ENCODE assay signal across 8 cellular contexts in genomic region chr19:12997225-12997966, GRCh38. TPM values are rescaled to one million over a fixed set of nuclear protein-coding genes. Genes with fewer than 3 reads are reported as not detected.
DNase-seq lines count a peak whose midpoint lies in the region; ATAC-seq, FAIRE-seq and TF ChIP-seq lines count a peak whose summit lies in the region.

No MANE protein-coding gene starts in this region.

- no peak overlapping the region for H3K27ac Mint-ChIP-seq in CD14-positive monocyte

- TF ChIP-seq CTCF in CD14-positive monocyte (IDR thresholded peaks at IDR 0.05): no peak
- no peak for TF ChIP-seq CTCF in esophagus muscularis mucosa (IDR thresholded peaks at IDR 0.05)
- no peak for TF ChIP-seq CTCF in D721Med (IDR thresholded peaks at IDR 0.05; ENCODE audit: insufficient read depth, missing control alignments)

- 78% methylated on average over 7 of the region's 22 CpGs for WGBS in esophagus muscularis mucosa

- peak overlapping the region; percentile 3 for H3K9ac ChIP-seq in rectal smooth muscle tissue (ENCODE audit: low read length)

- peaks cover 0 to 20% of the 10 kb centered on the region in 2 donors for H3K36me3 Mint-ChIP-seq in CD14-positive monocyte

- H3K9me3 ChIP-seq in SJSA1 (replicated peaks): no peaks in the 10 kb centered on the region; the same call in 1 of the 2 replicates
- no peaks in the 10 kb centered on the region for H3K9me3 ChIP-seq in esophagus muscularis mucosa

- FAIRE-seq in D721Med (lab: Jason Lieb, UNC): no peak

- peaks cover 28 to 42% (median 40%) of the 10 kb centered on the region in 3 donors for H3K27me3 Mint-ChIP-seq in CD14-positive monocyte (ENCODE audit: low read depth in 3 of 3)

- intact Hi-C loops in CD14-positive monocyte (cut with micrococcal nuclease): no loop called here
- intact Hi-C loops in esophagus muscularis mucosa (cut with DNase I): loop anchor here (2.0 kb wide), 1 partner anchor 25 kb away; no protein-coding TSS in a partner anchor

- H3K4me3 ChIP-seq in SJSA1: peak overlapping the region; percentile 72; the same call in 1 of the 2 replicates
- H3K4me3 ChIP-seq in esophagus muscularis mucosa: peak overlapping the region; percentile 74 to 92 (median 78)
- peak overlapping the region; percentile 91 for H3K4me3 ChIP-seq in rectal smooth muscle tissue (ENCODE audit: low read length)

- H3K4me1 ChIP-seq in SJSA1 (replicated peaks) (peaks cover 20% of the 10 kb centered on the region), esophagus muscularis mucosa (peaks cover 36 to 69% (median 66%) of the 10 kb centered on the region in 4 donors), rectal smooth muscle tissue (ENCODE audit: control insufficient read depth, insufficient read depth, low read length) (peaks cover 38% of the 10 kb centered on the region)

- no peak for ATAC-seq in HG03095 (IDR thresholded peaks at IDR 0.05; ENCODE audit: unreplicated experiment)

- H3K27ac ChIP-seq in SJSA1 (no peak overlapping the region), esophagus muscularis mucosa (replicated peaks in 1 of 4) (peak overlapping the region; percentile 88 to 98 (median 97)), rectal smooth muscle tissue (ENCODE audit: low read depth, low read length) (peak overlapping the region; percentile 92)

- H3K36me3 ChIP-seq in SJSA1 (peaks cover 6% of the 10 kb centered on the region), esophagus muscularis mucosa (peaks cover 0 to 14% (median 10%) of the 10 kb centered on the region in 4 donors), rectal smooth muscle tissue (ENCODE audit: control insufficient read depth, insufficient read depth, low read length) (peaks cover 8% of the 10 kb centered on the region)

- no peaks in the 10 kb centered on the region for H3K27me3 ChIP-seq in SJSA1 (replicated peaks)
- H3K27me3 ChIP-seq in esophagus muscularis mucosa: no peaks in the 10 kb centered on the region
- peaks cover 3% of the 10 kb centered on the region for H3K27me3 ChIP-seq in rectal smooth muscle tissue (ENCODE audit: control insufficient read depth, insufficient read depth, low read length)

- DNase-seq in CD14-positive monocyte (ENCODE audit: low spot score): no peak
- DNase-seq in SJSA1 (ENCODE audit: low read depth in 1 of 2, low spot score in 2 of 2): no peak
- no peak for DNase-seq in esophagus muscularis mucosa (ENCODE audit: extremely low spot score)
- no peak for DNase-seq in D721Med (ENCODE audit: insufficient read length, low spot score)
- DNase-seq in dedifferentiated amniotic fluid mesenchymal stem cell (ENCODE audit: extremely low spot score): no peak
- DNase-seq in cortex of kidney (lab: John Stamatoyannopoulos, UW): no peak

- TF ChIP-seq EP300 in esophagus muscularis mucosa (IDR thresholded peaks at IDR 0.05): no peak

- TF ChIP-seq POLR2A in esophagus muscularis mucosa (IDR thresholded peaks at IDR 0.05; ENCODE audit: low read depth): no peak

- H3K9me3 Mint-ChIP-seq in CD14-positive monocyte: peaks cover 0 to 6% (median 2%) of the 10 kb centered on the region in 7 donors

- peaks cover 11% of the 10 kb centered on the region for H3K4me1 Mint-ChIP-seq in CD14-positive monocyte

- H3K4me3 Mint-ChIP-seq in CD14-positive monocyte: peak overlapping the region; percentile 67 to 73

RNA-seq across cellular contexts. Expression of gene NFIX, which starts 2.1 kb away (rescaled TPM):
- under 1 TPM; 0.25 to 0.90 TPM for polyA plus RNA-seq in CD14-positive monocyte
- total RNA-seq in SJSA1 (2014; rRNA removed; shearing (Covaris generic)): 9.4 and 10.9 TPM in 2 replicates
- 100 to 1,000 TPM in 1 of 4 donors, 10 to 100 TPM in 3; 56.0 to 154 (median 79.4) TPM for total RNA-seq in esophagus muscularis mucosa

RNA-seq across cellular contexts. Expression of gene DAND5, which starts 28.0 kb away (rescaled TPM):
- not detected for polyA plus RNA-seq in CD14-positive monocyte
- 0.41 TPM in 1 of 2 replicates, not detected in the other for total RNA-seq in SJSA1 (2014; rRNA removed; shearing (Covaris generic))
- under 1 TPM in 3 of 4 donors, not detected in 1; 0.19 to 0.83 (median 0.29) TPM for total RNA-seq in esophagus muscularis mucosa

RNA-seq across cellular contexts. Expression of gene GADD45GIP1, which starts 40.4 kb away (rescaled TPM):
- polyA plus RNA-seq in CD14-positive monocyte: 10 to 100 TPM; 31.6 to 42.4 TPM
- total RNA-seq in SJSA1 (2014; rRNA removed; shearing (Covaris generic)): 75.7 and 84.3 TPM in 2 replicates
- 10 to 100 TPM; 33.0 to 60.1 (median 49.3) TPM for total RNA-seq in esophagus muscularis mucosa

RNA-seq across cellular contexts. Expression of gene RAD23A, which starts 51.7 kb away (rescaled TPM):
- 10 to 100 TPM; 45.5 to 55.3 TPM for polyA plus RNA-seq in CD14-positive monocyte
- total RNA-seq in SJSA1 (2014; rRNA removed; shearing (Covaris generic)): 145 and 164 TPM in 2 replicates
- 100 to 1,000 TPM; 138 to 218 (median 181) TPM for total RNA-seq in esophagus muscularis mucosa

RNA-seq across cellular contexts. Expression of gene CALR, which starts 59.0 kb away (rescaled TPM):
- 100 to 1,000 TPM; 109 to 133 TPM for polyA plus RNA-seq in CD14-positive monocyte
- total RNA-seq in SJSA1 (2014; rRNA removed; shearing (Covaris generic)): 1,330 and 1,700 TPM in 2 replicates
- total RNA-seq in esophagus muscularis mucosa: 100 to 1,000 TPM; 200 to 300 (median 270) TPM
